ENCODE assay signal across 1 cellular context in the genomic region with DNA sequence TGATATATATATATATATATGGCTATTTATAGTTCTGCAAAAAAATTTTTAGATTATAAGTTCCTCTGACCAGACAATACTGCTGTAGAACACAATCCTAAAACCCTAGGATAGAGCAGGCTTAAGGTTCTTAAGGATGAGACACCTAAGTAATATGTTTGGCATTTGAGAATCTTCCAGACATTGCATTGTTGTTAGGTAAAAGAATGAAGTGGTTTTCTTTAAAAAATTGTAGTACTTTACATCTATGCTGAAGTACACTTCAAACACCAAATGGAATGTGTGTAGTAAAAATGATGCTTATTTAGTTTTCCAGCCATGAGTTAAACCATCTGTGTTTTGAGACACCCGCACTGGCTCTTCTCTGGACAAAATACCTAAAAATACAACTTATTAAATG.
TF ChIP-seq lines count a peak whose summit lies in the region.

No MANE protein-coding gene starts in this region.

TF ChIP-seq in IMR-90, 13 proteins besides CTCF, POLR2A, EP300 and RAD21:
- TF ChIP-seq SMC3 (IDR thresholded peaks at IDR 0.05; ENCODE audit: low read depth, low read length) (no peak), RCOR1 (IDR thresholded peaks at IDR 0.05; ENCODE audit: insufficient replicate concordance, low read length) (no peak), CHD1 (IDR thresholded peaks at IDR 0.05; ENCODE audit: low read depth, low read length) (no peak), MAFK (IDR thresholded peaks at IDR 0.05; ENCODE audit: low read depth, low read length) (no peak), RFX5 (IDR thresholded peaks at IDR 0.05; ENCODE audit: low read depth, low read length) (no peak), CEBPB (IDR thresholded peaks at IDR 0.05; ENCODE audit: low read depth, low read length) (no peak), NFE2L2 (IDR thresholded peaks at IDR 0.05; ENCODE audit: low read depth, low read length) (no peak), BHLHE40 (IDR thresholded peaks at IDR 0.05; ENCODE audit: low read depth, low read length) (no peak), FOS (IDR thresholded peaks at IDR 0.05; ENCODE audit: low read depth, low read length) (no peak), MAZ (IDR thresholded peaks at IDR 0.05; ENCODE audit: borderline replicate concordance, low read depth, low read length) (no peak), MXI1 (IDR thresholded peaks at IDR 0.05; ENCODE audit: borderline replicate concordance, low read depth, low read length) (no peak)
- TF ChIP-seq, protein P1, sequence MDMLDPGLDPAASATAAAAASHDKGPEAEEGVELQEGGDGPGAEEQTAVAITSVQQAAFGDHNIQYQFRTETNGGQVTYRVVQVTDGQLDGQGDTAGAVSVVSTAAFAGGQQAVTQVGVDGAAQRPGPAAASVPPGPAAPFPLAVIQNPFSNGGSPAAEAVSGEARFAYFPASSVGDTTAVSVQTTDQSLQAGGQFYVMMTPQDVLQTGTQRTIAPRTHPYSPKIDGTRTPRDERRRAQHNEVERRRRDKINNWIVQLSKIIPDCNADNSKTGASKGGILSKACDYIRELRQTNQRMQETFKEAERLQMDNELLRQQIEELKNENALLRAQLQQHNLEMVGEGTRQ (IDR thresholded peaks at IDR 0.05; ENCODE audit: low read depth, low read length): no peak
- TF ChIP-seq, protein P2, sequence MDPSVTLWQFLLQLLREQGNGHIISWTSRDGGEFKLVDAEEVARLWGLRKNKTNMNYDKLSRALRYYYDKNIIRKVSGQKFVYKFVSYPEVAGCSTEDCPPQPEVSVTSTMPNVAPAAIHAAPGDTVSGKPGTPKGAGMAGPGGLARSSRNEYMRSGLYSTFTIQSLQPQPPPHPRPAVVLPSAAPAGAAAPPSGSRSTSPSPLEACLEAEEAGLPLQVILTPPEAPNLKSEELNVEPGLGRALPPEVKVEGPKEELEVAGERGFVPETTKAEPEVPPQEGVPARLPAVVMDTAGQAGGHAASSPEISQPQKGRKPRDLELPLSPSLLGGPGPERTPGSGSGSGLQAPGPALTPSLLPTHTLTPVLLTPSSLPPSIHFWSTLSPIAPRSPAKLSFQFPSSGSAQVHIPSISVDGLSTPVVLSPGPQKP (IDR thresholded peaks at IDR 0.05; ENCODE audit: borderline replicate concordance, low read depth, low read length): no peak
